Comparison of ENCODE assay signal across 8 cellular contexts in the genomic region with DNA sequence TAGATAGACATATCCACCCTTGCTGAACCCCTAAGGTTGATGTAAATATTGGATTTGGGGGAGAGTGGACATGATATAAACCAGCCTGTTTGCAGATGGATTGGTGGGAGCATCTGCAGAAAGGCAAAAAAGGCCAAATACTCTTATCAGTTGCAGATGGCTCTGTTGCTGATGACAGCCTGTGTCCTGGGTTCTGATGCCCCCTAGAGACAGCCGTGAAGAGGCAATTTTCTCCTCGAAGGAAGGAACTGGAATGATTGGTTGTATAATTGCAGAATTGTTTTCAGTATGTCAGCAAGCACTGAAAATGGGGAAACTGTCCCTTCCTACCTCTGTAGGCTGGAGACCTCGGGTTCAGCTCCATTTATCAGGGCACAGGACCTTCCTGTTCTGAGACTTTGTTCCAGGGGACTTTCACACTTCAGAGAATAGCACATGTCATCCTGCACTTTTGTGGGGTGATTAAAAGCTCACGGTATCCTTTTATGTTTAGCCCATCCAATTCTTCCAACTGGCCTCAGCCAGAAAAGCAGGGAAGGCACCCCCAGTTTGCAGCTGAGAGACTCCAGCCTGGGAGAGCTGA.
DNase-seq lines count a peak whose midpoint lies in the region; ATAC-seq and TF ChIP-seq lines count a peak whose summit lies in the region.

No MANE protein-coding gene starts in this region.

- H3K9me3 ChIP-seq in cardiac muscle cell (ENCODE audit: low read depth) (no peaks in the 10 kb centered on the region), gastrocnemius medialis (no peaks in the 10 kb centered on the region)

- H3K4me3 ChIP-seq in WI38 (ENCODE audit: low read depth, low read length) (no peak overlapping the region), cardiac muscle cell (no peak overlapping the region), gastrocnemius medialis (no peak overlapping the region)

- ATAC-seq in gastrocnemius medialis, result no peak

- intact Hi-C loops in gastrocnemius medialis (cut with DNase I; ENCODE audit: low total_unique reads), result no loop called here

- H3K27me3 ChIP-seq in cardiac muscle cell (no peaks in the 10 kb centered on the region), gastrocnemius medialis (no peaks in the 10 kb centered on the region)

- peaks cover 9% of the 10 kb centered on the region for H3K4me1 ChIP-seq in cardiac muscle cell (ENCODE audit: low read depth)
- H3K4me1 ChIP-seq in gastrocnemius medialis, result peaks cover 0 to 2% of the 10 kb centered on the region in 2 donors

- no peak for TF ChIP-seq POLR2A in gastrocnemius medialis (IDR thresholded peaks at IDR 0.05)

- TF ChIP-seq CTCF in WI38 (IDR thresholded peaks at IDR 0.05; ENCODE audit: low read depth, low read length) (peak; percentile 66), cardiac muscle cell (IDR thresholded peaks at IDR 0.05; ENCODE audit: low read depth, low read length) (peak; percentile 65), gastrocnemius medialis (IDR thresholded peaks at IDR 0.05 in 4 of 5, conservative IDR thresholded peaks at IDR 0.05 in 1 of 5) (peak in 3 of 5 experiments; percentile 28 to 58 (median 38))

- DNase-seq in DMS 273 (lab: John Stamatoyannopoulos, UW; ENCODE audit: unreplicated experiment), result peak; percentile 44
- no peak for DNase-seq in DMS 273 treated with DMSO at 0.1 percent for 48 hours (lab: John Stamatoyannopoulos, UW)
- DNase-seq in M059J (ENCODE audit: low read depth), result peak; percentile 67
- peak in 1 of 2 donors; percentile 59 for DNase-seq in cardiac muscle cell (ENCODE audit: low read depth in 1 of 2, low spot score in 1 of 2)
- DNase-seq in gastrocnemius medialis, result no peak
- DNase-seq in activated CD8-positive, alpha-beta memory T cell treated with anti-CD3 and anti-CD28 coated beads, Interleukin-2, amount 50 U/mL, for 4 hours, result no peak
- no peak for DNase-seq in activated CD4-positive, CD25-positive, alpha-beta regulatory T cell (lab: John Stamatoyannopoulos, UW)

- H3K27ac ChIP-seq in cardiac muscle cell (no peak overlapping the region), gastrocnemius medialis (no peak overlapping the region)

- in situ Hi-C loops in gastrocnemius medialis (cut with MboI; ENCODE audit: low sequenced_read_pairs in 4 of 4), result loop anchor here in 1 of 4 donors (25.0 kb wide), 1 partner anchor 117 kb away; no protein-coding TSS in a partner anchor

- H3K36me3 ChIP-seq in cardiac muscle cell (peaks cover 3% of the 10 kb centered on the region), gastrocnemius medialis (no peaks in the 10 kb centered on the region)

Comparison
In these comparisons a context has a peak if more than half of its experiments do, and no peak if none do; other contexts are left out.
1. DNase-seq: peak in DMS 273 (single experiment) and M059J (single experiment); none in DMS 273 treated with DMSO at 0.1 percent for 48 hours (single experiment), gastrocnemius medialis (0 of 2), activated CD8-positive, alpha-beta memory T cell treated with anti-CD3 and anti-CD28 coated beads, Interleukin-2, amount 50 U/mL, for 4 hours (single experiment) and activated CD4-positive, CD25-positive, alpha-beta regulatory T cell (0 of 4).
2. Peak in every context shown above with its lines, with median percentiles within 50 percentile points of each other: CTCF ChIP-seq.